ENCODE assay signal across 14 cellular contexts in the genomic region with DNA sequence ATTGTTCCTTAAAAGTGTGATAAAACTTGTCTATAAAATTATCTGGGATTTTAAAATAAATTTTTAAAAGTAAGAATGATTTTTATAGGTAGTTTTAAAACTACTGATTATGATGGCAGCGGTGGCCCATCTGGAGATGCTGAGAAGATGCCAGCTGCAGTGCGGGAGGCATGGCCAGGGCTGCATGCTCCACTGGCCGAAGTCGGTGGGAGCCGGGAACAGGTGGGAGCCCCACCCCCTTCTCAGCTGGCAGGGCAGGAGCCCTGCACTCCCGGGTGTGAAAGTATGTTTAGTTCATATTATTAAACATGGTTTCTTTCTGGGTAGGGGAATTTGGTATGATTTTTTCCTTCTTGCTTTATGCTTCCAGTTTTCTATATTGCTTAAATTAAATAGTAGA.
DNase-seq lines count a peak whose midpoint lies in the region; ATAC-seq and TF ChIP-seq lines count a peak whose summit lies in the region.
"Had no signal": no experiment of that assay in that cellular context is flagged by ENCODE, and none has a peak within 500 bp of the region (broad histone marks: within the 10 kb centered on the region; RNA-seq: fewer than 3 reads in every experiment).

No MANE protein-coding gene starts in this region.

- no peak overlapping the region for H2BK20ac ChIP-seq in H9 (ENCODE audit: low read depth, low read length, poor library complexity, severe bottlenecking)

- H3K9me3 ChIP-seq in H9 (ENCODE audit: control insufficient read depth, low read depth, low read length) (no peaks in the 10 kb centered on the region), endodermal cell (ENCODE audit: control insufficient read depth, low read length) (no peaks in the 10 kb centered on the region), heart right ventricle (peaks cover 0 to 12% (median 0%) of the 10 kb centered on the region in 11 donors)

- no peak overlapping the region for H3K27ac Mint-ChIP-seq in H9
- H3K27ac Mint-ChIP-seq in endodermal cell = no peak overlapping the region
- H3K27ac Mint-ChIP-seq in nephron progenitor cell = no peak overlapping the region
- H3K27ac Mint-ChIP-seq: B cell; CD4-positive, alpha-beta memory T cell had no signal

- H3K27me3 ChIP-seq in H9 (ENCODE audit: insufficient read depth, low read length) (no peaks in the 10 kb centered on the region), endodermal cell (ENCODE audit: control insufficient read depth, insufficient read depth, low read length, poor library complexity, severe bottlenecking) (no peaks in the 10 kb centered on the region), heart right ventricle (no peaks in the 10 kb centered on the region)

- H3K27me3 Mint-ChIP-seq in H9 (ENCODE audit: low read depth) = no peaks in the 10 kb centered on the region
- no peaks in the 10 kb centered on the region for H3K27me3 Mint-ChIP-seq in endodermal cell (ENCODE audit: insufficient read depth)
- peaks cover 2% of the 10 kb centered on the region for H3K27me3 Mint-ChIP-seq in nephron progenitor cell (ENCODE audit: low read depth, poor library complexity)

- H3K18ac ChIP-seq in H9 (ENCODE audit: insufficient read length, low read depth, low read length) = no peak overlapping the region

- H3K27ac ChIP-seq in H9 (ENCODE audit: insufficient read length, low read depth, low read length) (no peak overlapping the region), endodermal cell (ENCODE audit: low read depth, low read length) (no peak overlapping the region), heart right ventricle (no peak overlapping the region)
- H3K27ac ChIP-seq: C4-2B had no signal

- H4K8ac ChIP-seq in H9 (replicated peaks; ENCODE audit: insufficient read length, low read depth, low read length) = no peak overlapping the region

- TF ChIP-seq CTCF in H9 (conservative IDR thresholded peaks at IDR 0.05) = no peak
- no peak for TF ChIP-seq CTCF in endodermal cell (conservative IDR thresholded peaks at IDR 0.05)
- TF ChIP-seq CTCF in nephron progenitor cell (IDR thresholded peaks at IDR 0.05) = no peak
- no peak for TF ChIP-seq CTCF in heart right ventricle (IDR thresholded peaks at IDR 0.05)

- H3K4me3 Mint-ChIP-seq in H9 (no peak overlapping the region), endodermal cell (no peak overlapping the region), nephron progenitor cell (no peak overlapping the region)
- H3K4me3 Mint-ChIP-seq: B cell; CD4-positive, alpha-beta memory T cell had no signal

- no peak overlapping the region for H2BK12ac ChIP-seq in H9 (ENCODE audit: insufficient read length, low read depth, low read length)

- no peak overlapping the region for H3K14ac ChIP-seq in H9 (ENCODE audit: insufficient read depth, low read length)

- no peak overlapping the region for H4K5ac ChIP-seq in H9 (ENCODE audit: insufficient read length, low read depth, low read length)

- H3K4me3 ChIP-seq in endodermal cell (ENCODE audit: low read length) = no peak overlapping the region
- no peak overlapping the region for H3K4me3 ChIP-seq in heart right ventricle

- H2AK5ac ChIP-seq in H9 (ENCODE audit: insufficient read length, low read length) = no peak overlapping the region

- no peaks in the 10 kb centered on the region for H3K23me2 ChIP-seq in H9 (ENCODE audit: insufficient read length, low read depth, low read length, poor library complexity, severe bottlenecking)

- H2AFZ ChIP-seq in H9 (ENCODE audit: low read length) = no peak overlapping the region

- no peak overlapping the region for H3K56ac ChIP-seq in H9 (ENCODE audit: insufficient read length, low read depth, low read length)

- ATAC-seq in heart right ventricle = no peak
- ATAC-seq in GM19463 (IDR thresholded peaks at IDR 0.05; ENCODE audit: unreplicated experiment) = no peak

- H2BK120ac ChIP-seq in H9 (ENCODE audit: low read depth, low read length, poor library complexity, severe bottlenecking) = no peak overlapping the region

- no peak overlapping the region for H3K4ac ChIP-seq in H9 (ENCODE audit: low read depth, low read length)

- no peak overlapping the region for H3K4me2 ChIP-seq in H9 (ENCODE audit: insufficient read depth, insufficient read length, low read length)

- H3T11ph ChIP-seq in H9 (ENCODE audit: low read length) = no peak overlapping the region

- DNase-seq in NCI-H82 (lab: John Stamatoyannopoulos, UW) (peak; percentile 48), NCI-H82 treated with DMSO at 0.1 percent for 48 hours (lab: John Stamatoyannopoulos, UW; ENCODE audit: unreplicated experiment) (no peak), H9 (peak; percentile 38), endodermal cell (peak; percentile 58), nephron progenitor cell (peak; percentile 16), heart right ventricle (no peak), pons (ENCODE audit: low spot score) (no peak)
- DNase-seq: CD4-positive, alpha-beta memory T cell; DND-41; GDM1; IMR-90 had no signal

- H2BK5ac ChIP-seq in H9 (ENCODE audit: insufficient read length, low read length) = no peak overlapping the region

- H3K23ac ChIP-seq in H9 (ENCODE audit: insufficient read length, low read depth, low read length) = no peak overlapping the region

- H3K79me1 ChIP-seq in H9 (ENCODE audit: insufficient read depth, low read depth, low read length, poor library complexity, severe bottlenecking) = no peaks in the 10 kb centered on the region

- intact Hi-C loops in heart right ventricle (cut with DNase I) = no loop called here

- H3K9ac ChIP-seq in H9 (ENCODE audit: extremely low read depth, insufficient read length, low read length) (no peak overlapping the region), endodermal cell (ENCODE audit: extremely low read depth, low read length, poor library complexity, severe bottlenecking) (no peak overlapping the region)

- H3K79me2 ChIP-seq in H9 (ENCODE audit: insufficient read depth, low read length) = no peaks in the 10 kb centered on the region

- H2BK15ac ChIP-seq in H9 (ENCODE audit: low read depth, low read length) = no peak overlapping the region

- H3K4me1 ChIP-seq in H9 (ENCODE audit: insufficient read depth, low read length) = no peaks in the 10 kb centered on the region
- no peaks in the 10 kb centered on the region for H3K4me1 ChIP-seq in endodermal cell (ENCODE audit: control insufficient read depth, insufficient read depth, low read length)
- no peaks in the 10 kb centered on the region for H3K4me1 ChIP-seq in heart right ventricle

- H3K4me1 Mint-ChIP-seq in H9 = peaks cover 4% of the 10 kb centered on the region in 2 experiments
- H3K4me1 Mint-ChIP-seq in endodermal cell = peaks cover 2% of the 10 kb centered on the region
- H3K4me1 Mint-ChIP-seq in nephron progenitor cell = peaks cover 7% of the 10 kb centered on the region
- H3K4me1 Mint-ChIP-seq: B cell; CD4-positive, alpha-beta memory T cell had no signal

- H4K20me1 ChIP-seq in H9 (ENCODE audit: control insufficient read depth, insufficient read depth, insufficient read length) = no peaks in the 10 kb centered on the region

- no peak overlapping the region for H4K91ac ChIP-seq in H9 (ENCODE audit: insufficient read length, low read depth, low read length)

- no CpG with 5 or more reads among the region's 6 CpGs for WGBS in H9 (ENCODE audit: extremely low coverage, insufficient read length, low lambda C conversion rate)
- WGBS in endodermal cell (ENCODE audit: insufficient coverage in 1 of 2, insufficient read length in 1 of 2), 2 experiments = 72% methylated on average over 6 of the region's 6 CpGs; no CpG with 5 or more reads in 1 of the 2 experiments
- WGBS in heart right ventricle, 2 donors = 68% methylated on average over 6 of the region's 6 CpGs

- H3K9me3 Mint-ChIP-seq in H9 (no peaks in the 10 kb centered on the region), endodermal cell (peaks cover 3% of the 10 kb centered on the region), nephron progenitor cell (peaks cover 6% of the 10 kb centered on the region)

- no peaks in the 10 kb centered on the region for H3K36me3 ChIP-seq in endodermal cell (ENCODE audit: control insufficient read depth, insufficient read depth, low read length)
- H3K36me3 ChIP-seq in heart right ventricle = no peaks in the 10 kb centered on the region

- H3K36me3 Mint-ChIP-seq in H9 (ENCODE audit: insufficient read depth in 1 of 3, low read depth in 3 of 3) (no peaks in the 10 kb centered on the region), endodermal cell (ENCODE audit: low read depth) (no peaks in the 10 kb centered on the region), nephron progenitor cell (ENCODE audit: low read depth) (no peaks in the 10 kb centered on the region)
- H3K36me3 Mint-ChIP-seq: CD4-positive, alpha-beta memory T cell had no signal

Comparison
In these comparisons a context has a peak if more than half of its experiments do, and no peak if none do; other contexts are left out.
1. DNase-seq: peak in NCI-H82 (single experiment), H9 (single experiment), endodermal cell (single experiment) and nephron progenitor cell (single experiment); none in NCI-H82 treated with DMSO at 0.1 percent for 48 hours (single experiment), heart right ventricle (0 of 2) and pons (single experiment).